8 cellular contexts compared by ENCODE assay signal in the genomic region with DNA sequence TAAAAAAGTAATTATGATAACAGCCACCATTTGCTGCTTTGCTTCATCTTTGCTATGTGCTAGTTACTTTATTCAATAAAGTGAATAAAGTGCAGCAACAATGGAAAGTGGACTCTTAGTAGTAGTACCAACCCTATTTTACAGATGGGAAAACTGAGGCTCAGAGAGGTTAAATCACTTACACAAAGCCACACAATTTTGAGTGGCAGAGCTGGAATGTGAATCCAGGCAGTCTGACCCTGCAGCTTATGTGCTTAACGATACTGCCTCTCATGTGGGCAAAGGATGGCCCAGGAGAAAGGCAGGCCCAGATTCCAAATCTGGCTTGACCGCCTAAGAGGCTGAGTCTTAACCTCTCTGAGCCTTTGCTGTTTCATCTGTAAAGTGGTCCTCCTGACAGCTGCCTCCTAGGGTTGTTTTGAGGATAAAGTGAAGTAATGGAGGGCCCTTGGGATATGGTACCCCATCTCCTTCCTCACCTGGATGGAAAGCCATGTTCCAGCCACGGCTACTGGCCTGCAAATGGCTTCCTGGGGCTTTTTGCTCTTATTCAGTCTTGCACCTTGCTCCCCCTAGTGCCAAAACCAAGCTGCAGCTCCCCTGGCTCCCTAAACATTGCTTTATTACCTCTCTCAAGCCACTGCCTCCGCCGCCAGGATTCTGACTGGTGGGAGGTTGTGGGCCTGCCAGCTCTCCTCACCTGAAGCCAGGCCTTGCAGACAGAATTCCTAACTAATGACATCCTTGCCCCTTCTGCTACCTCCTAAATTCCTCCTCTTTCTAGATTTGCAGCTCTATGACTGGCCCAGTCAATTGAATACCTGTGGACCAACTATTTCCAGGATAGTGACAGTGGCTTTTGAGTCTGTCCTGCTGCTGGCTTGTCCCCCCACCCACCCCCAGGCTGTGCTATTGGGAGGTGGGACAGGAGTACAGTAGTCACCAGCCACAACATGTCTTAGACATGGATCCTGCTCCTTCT.
DNase-seq lines count a peak whose midpoint lies in the region; ATAC-seq and TF ChIP-seq lines count a peak whose summit lies in the region.

No MANE protein-coding gene starts in this region.

- TF ChIP-seq CTCF in HL-60 (IDR thresholded peaks at IDR 0.05; ENCODE audit: insufficient read depth, low read length) (peak; percentile 51), Panc1 (IDR thresholded peaks at IDR 0.05) (peak; percentile 80), smooth muscle cell (IDR thresholded peaks at IDR 0.05; ENCODE audit: borderline replicate concordance, insufficient read depth, poor library complexity, severe bottlenecking) (peak; percentile 56)

- H3K27me3 ChIP-seq in HL-60 (ENCODE audit: insufficient read depth, poor library complexity, severe bottlenecking) (no peaks in the 10 kb centered on the region), Panc1 (ENCODE audit: control insufficient read depth, insufficient read depth, low read length) (no peaks in the 10 kb centered on the region; the same call in 1 of the 2 replicates), smooth muscle cell (ENCODE audit: low read depth) (no peaks in the 10 kb centered on the region)

- H2AFZ ChIP-seq in smooth muscle cell (ENCODE audit: low read depth): no peak overlapping the region

- no peak overlapping the region for H3K4me2 ChIP-seq in smooth muscle cell

- intact Hi-C loops in Panc1 (cut with micrococcal nuclease; ENCODE audit: unreplicated experiment): loop anchor here (1.0 to 5.0 kb wide), 2 partner anchors 205 to 270 kb away; no protein-coding TSS in a partner anchor

- H3K4me1 ChIP-seq in Panc1 (ENCODE audit: control insufficient read depth, insufficient read depth, low read length) (no peaks in the 10 kb centered on the region), smooth muscle cell (ENCODE audit: low read depth) (peaks cover 18% of the 10 kb centered on the region)

- DNase-seq in DMS153 treated with DMSO at 0.1 percent for 48 hours (lab: John Stamatoyannopoulos, UW; ENCODE audit: unreplicated experiment) (peak; percentile 66), HL-60 (ENCODE audit: low read depth in 1 of 2, low spot score in 1 of 2) (peak; percentile 5 to 74), Panc1 (ENCODE audit: low read depth, low spot score) (no peak), fibroblast of the conjunctiva (ENCODE audit: low read depth) (peak; percentile 34), smooth muscle cell (lab: John Stamatoyannopoulos, UW; ENCODE audit: unreplicated experiment) (no peak)
- DNase-seq in activated T-cell treated with anti-CD3 and anti-CD28 coated beads, Interleukin-2, amount 50 U/mL, for 48 hours: peak; percentile 70 to 74

- no peaks in the 10 kb centered on the region for H3F3A ChIP-seq in smooth muscle cell (ENCODE audit: low read depth)

- peak; percentile 88 for ATAC-seq in Panc1
- no peak for ATAC-seq in GM19395 (IDR thresholded peaks at IDR 0.05; ENCODE audit: unreplicated experiment)
- ATAC-seq in HG03521 (IDR thresholded peaks at IDR 0.05; ENCODE audit: unreplicated experiment): no peak

- H3K27ac ChIP-seq in HL-60 (replicated peaks): no peak overlapping the region
- no peak overlapping the region for H3K27ac ChIP-seq in Panc1 (ENCODE audit: low read length)
- no peak overlapping the region for H3K27ac ChIP-seq in smooth muscle cell (ENCODE audit: low read depth)

- no peaks in the 10 kb centered on the region for H3K9me3 ChIP-seq in Panc1 (ENCODE audit: control insufficient read depth, insufficient read depth, low read depth, low read length)
- no peaks in the 10 kb centered on the region for H3K9me3 ChIP-seq in smooth muscle cell (replicated peaks; ENCODE audit: low read depth)

- H3K79me2 ChIP-seq in smooth muscle cell (ENCODE audit: low read depth): no peaks in the 10 kb centered on the region

- WGBS in smooth muscle cell (ENCODE audit: low lambda C conversion rate): 63% methylated on average over 5 of the region's 5 CpGs

- no TSS peak for BruUV-seq in Panc1 (replicated peaks; lab: Mats Ljungman, UMichigan)

- H3K36me3 ChIP-seq in Panc1 (ENCODE audit: control insufficient read depth, insufficient read depth, low read length): no peaks in the 10 kb centered on the region
- no peaks in the 10 kb centered on the region for H3K36me3 ChIP-seq in smooth muscle cell (ENCODE audit: low read depth)

- POLR2A ChIA-PET in Panc1 (lab: Charles Lee): no interaction called here

- no peak overlapping the region for H3K4me3 ChIP-seq in HL-60 (replicated peaks; ENCODE audit: insufficient read depth, low read length)
- H3K4me3 ChIP-seq in Panc1 (ENCODE audit: low read depth in 2 of 2, low read length in 2 of 2): no peak overlapping the region
- no peak overlapping the region for H3K4me3 ChIP-seq in smooth muscle cell

- no peak overlapping the region for H3K9ac ChIP-seq in smooth muscle cell (ENCODE audit: low read depth)

- CTCF ChIA-PET in Panc1 (lab: Charles Lee): interaction anchor here (0.9 to 1.4 kb wide), 2 partner anchors 65 to 271 kb away, joined by 5 to 13 read pairs; no protein-coding TSS in a partner anchor

- in situ Hi-C loops in Panc1 (cut with HindIII; ENCODE audit: low pct_unique_long_range_greater_than_20kb, low sequenced_read_pairs): no loop called here

- no peaks in the 10 kb centered on the region for H4K20me1 ChIP-seq in smooth muscle cell (ENCODE audit: low read depth)

Comparison
In these comparisons a context has a peak if more than half of its experiments do, and no peak if none do; other contexts are left out.
1. DNase-seq: peak in DMS153 treated with DMSO at 0.1 percent for 48 hours (single experiment), HL-60 (2 of 2), activated T-cell treated with anti-CD3 and anti-CD28 coated beads, Interleukin-2, amount 50 U/mL, for 48 hours (2 of 2) and fibroblast of the conjunctiva (single experiment); none in Panc1 (single experiment) and smooth muscle cell (single experiment).
2. Peak in every context shown above with its lines, with median percentiles within 50 percentile points of each other: CTCF ChIP-seq.